11 cellular contexts compared by ENCODE assay signal in genomic region chr1:39995973-39996393, GRCh38.
DNase-seq lines count a peak whose midpoint lies in the region; ATAC-seq lines count a peak whose summit lies in the region.
"Had no signal": no experiment of that assay in that cellular context is flagged by ENCODE, and none has a peak within 500 bp of the region (broad histone marks: within the 10 kb centered on the region; RNA-seq: fewer than 3 reads in every experiment).

No MANE protein-coding gene starts in this region.

- no peaks in the 10 kb centered on the region for H3K27me3 Mint-ChIP-seq in activated naive CD8-positive, alpha-beta T cell treated with anti-CD3 and anti-CD28 coated beads, Interleukin-2, amount 50 U/mL, for 24 hours

- no peaks in the 10 kb centered on the region for H3K9me3 Mint-ChIP-seq in activated naive CD8-positive, alpha-beta T cell treated with anti-CD3 and anti-CD28 coated beads, Interleukin-2, amount 50 U/mL, for 24 hours

- ATAC-seq in GM19025 (IDR thresholded peaks at IDR 0.05; ENCODE audit: low read depth, unreplicated experiment) (peak; percentile 55), HG03060 (IDR thresholded peaks at IDR 0.05; ENCODE audit: low read depth, unreplicated experiment) (peak; percentile 60), GM21717 (IDR thresholded peaks at IDR 0.05; ENCODE audit: unreplicated experiment) (no peak)
- ATAC-seq in activated naive CD8-positive, alpha-beta T cell treated with anti-CD3 and anti-CD28 coated beads, Interleukin-2, amount 50 U/mL, for 24 hours = peak; percentile 54

- peaks cover 14% of the 10 kb centered on the region for H3K4me1 Mint-ChIP-seq in activated naive CD8-positive, alpha-beta T cell treated with anti-CD3 and anti-CD28 coated beads, Interleukin-2, amount 50 U/mL, for 24 hours

- no peak overlapping the region for H3K4me3 Mint-ChIP-seq in activated naive CD8-positive, alpha-beta T cell treated with anti-CD3 and anti-CD28 coated beads, Interleukin-2, amount 50 U/mL, for 24 hours

- H3K27ac Mint-ChIP-seq in activated naive CD8-positive, alpha-beta T cell treated with anti-CD3 and anti-CD28 coated beads, Interleukin-2, amount 50 U/mL, for 24 hours = peak overlapping the region; percentile 3

- no peaks in the 10 kb centered on the region for H3K36me3 Mint-ChIP-seq in activated naive CD8-positive, alpha-beta T cell treated with anti-CD3 and anti-CD28 coated beads, Interleukin-2, amount 50 U/mL, for 24 hours (ENCODE audit: low read depth)

- DNase-seq in COR-L47 (lab: John Stamatoyannopoulos, UW) (peak; percentile 92), kidney tubule cell (ENCODE audit: low spot score) (no peak), NCI-H187 (lab: John Stamatoyannopoulos, UW) (no peak), putamen (ENCODE audit: low spot score) (no peak)
- no peak for DNase-seq in activated naive CD8-positive, alpha-beta T cell treated with anti-CD3 and anti-CD28 coated beads, Interleukin-2, amount 50 U/mL, for 24 hours
- DNase-seq: adrenal gland, SHP77 treated with DMSO at 0.1 percent for 48 hours, stomach had no signal
